13 cellular contexts compared by ENCODE assay signal in the genomic region with DNA sequence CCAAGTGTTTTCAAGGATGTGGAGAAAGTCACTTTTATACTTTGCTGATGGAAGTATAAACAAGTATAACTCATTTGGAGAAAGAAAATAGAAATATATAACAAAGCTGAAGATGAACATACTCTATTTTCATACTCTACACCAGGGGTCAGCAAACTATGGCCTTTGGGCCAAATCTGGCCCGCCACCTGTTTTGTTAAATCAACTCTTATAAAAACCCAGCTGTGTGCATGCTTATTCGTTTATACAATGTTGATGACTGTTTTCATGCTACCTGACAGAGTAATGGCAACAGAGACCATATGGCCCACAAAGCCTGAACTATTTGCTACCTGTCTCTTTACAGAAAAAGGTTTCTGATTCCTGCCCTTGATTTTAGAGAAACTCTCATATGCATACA.
DNase-seq lines count a peak whose midpoint lies in the region; ATAC-seq and TF ChIP-seq lines count a peak whose summit lies in the region.
"Had no signal": no experiment of that assay in that cellular context is flagged by ENCODE, and none has a peak within 500 bp of the region (broad histone marks: within the 10 kb centered on the region; RNA-seq: fewer than 3 reads in every experiment).

No MANE protein-coding gene starts in this region.

- intact Hi-C loops in heart right ventricle (cut with DNase I) = loop anchor here in 6 of 10 donors (1.0 to 10.0 kb wide), 4 partner anchors 163 to 168 kb away; no protein-coding TSS in a partner anchor
- intact Hi-C loops in Right ventricle myocardium superior (cut with DNase I) = loop anchor here (10.0 kb wide), 1 partner anchor 176 kb away; no protein-coding TSS in a partner anchor
- intact Hi-C loops in OCI-LY7 (cut with micrococcal nuclease; ENCODE audit: unreplicated experiment) = no loop called here
- intact Hi-C loops in upper lobe of right lung (cut with DNase I) = no loop called here

- H3K4me1 ChIP-seq in heart right ventricle (no peaks in the 10 kb centered on the region), OCI-LY7 (ENCODE audit: insufficient read depth, low read length, poor library complexity, severe bottlenecking) (no peaks in the 10 kb centered on the region), upper lobe of right lung (peaks cover 7% of the 10 kb centered on the region)

- peak in 1 of 8 donors; percentile 37 for ATAC-seq in heart right ventricle
- ATAC-seq in Right ventricle myocardium superior (ENCODE audit: poor library complexity) = no peak
- peak; percentile 37 for ATAC-seq in upper lobe of right lung

- CTCF ChIA-PET in OCI-LY7 (lab: Charles Lee; ENCODE audit: unreplicated experiment) = no interaction called here

- no peaks in the 10 kb centered on the region for H3K79me2 ChIP-seq in OCI-LY7 (ENCODE audit: insufficient read depth, low read depth, low read length)

- TF ChIP-seq CTCF in heart right ventricle (IDR thresholded peaks at IDR 0.05) = peak in 6 of 9 donors; percentile 30 to 59 (median 48)
- peak; percentile 62 for TF ChIP-seq CTCF in OCI-LY7 (conservative IDR thresholded peaks at IDR 0.05; ENCODE audit: low read length)
- peak; percentile 16 for TF ChIP-seq CTCF in foreskin fibroblast (IDR thresholded peaks at IDR 0.05; ENCODE audit: low read depth, low read length)
- TF ChIP-seq CTCF in upper lobe of right lung (IDR thresholded peaks at IDR 0.05) = peak; percentile 25

- H3K27me3 ChIP-seq in heart right ventricle = no peaks in the 10 kb centered on the region
- no peaks in the 10 kb centered on the region for H3K27me3 ChIP-seq in upper lobe of right lung

- H3K4me3 ChIP-seq in heart right ventricle (no peak overlapping the region), OCI-LY7 (ENCODE audit: low read depth, low read length, poor library complexity, severe bottlenecking) (no peak overlapping the region), foreskin fibroblast (ENCODE audit: low read depth in 1 of 2, low read length in 2 of 2) (no peak overlapping the region), upper lobe of right lung (no peak overlapping the region)
- H3K4me3 ChIP-seq: SK-N-MC had no signal

- no peak overlapping the region for H2AFZ ChIP-seq in OCI-LY7 (ENCODE audit: low read length)

- H3K27ac ChIP-seq in heart right ventricle (no peak overlapping the region), OCI-LY7 (ENCODE audit: low read depth, low read length, poor library complexity, severe bottlenecking) (no peak overlapping the region), upper lobe of right lung (peak overlapping the region; percentile 0)
- H3K27ac ChIP-seq: SK-N-MC had no signal

- WGBS in heart right ventricle, 2 donors = 37 to 51% methylated on average over 2 of the region's 2 CpGs

- no peak for DNase-seq in heart right ventricle
- DNase-seq in Right ventricle myocardium superior = no peak
- peak; percentile 13 for DNase-seq in OCI-LY7 (ENCODE audit: low spot score)
- peak in 1 of 2 donors; percentile 12 for DNase-seq in foreskin fibroblast
- DNase-seq in upper lobe of right lung = no peak
- DNase-seq in GM03348 (ENCODE audit: low spot score) = no peak
- DNase-seq in NCI-H226 = no peak
- no peak for DNase-seq in HuH-7.5 (ENCODE audit: low spot score)
- DNase-seq: activated CD4-positive, alpha-beta memory T cell treated with anti-CD3 and anti-CD28 coated beads for 36 hours; anterior cingulate cortex; CD4-positive, alpha-beta T cell; midbrain had no signal

- H3K9me2 ChIP-seq in OCI-LY7 (ENCODE audit: insufficient read depth, low read length) = no peaks in the 10 kb centered on the region

- H3K9me3 ChIP-seq in heart right ventricle (no peaks in the 10 kb centered on the region), OCI-LY7 (ENCODE audit: low read length) (no peaks in the 10 kb centered on the region), upper lobe of right lung (no peaks in the 10 kb centered on the region)

- H4K20me1 ChIP-seq in OCI-LY7 (ENCODE audit: insufficient read depth, low read length) = no peaks in the 10 kb centered on the region

- H3K4me2 ChIP-seq in OCI-LY7 (ENCODE audit: low read length) = no peak overlapping the region

- BruUV-seq in OCI-LY7 (replicated peaks; lab: Mats Ljungman, UMichigan) = no TSS peak

- H3K36me3 ChIP-seq in heart right ventricle (no peaks in the 10 kb centered on the region), OCI-LY7 (ENCODE audit: insufficient read depth, low read length) (no peaks in the 10 kb centered on the region), upper lobe of right lung (no peaks in the 10 kb centered on the region)

- POLR2A ChIA-PET in OCI-LY7 (lab: Charles Lee) = interaction anchor here (0.6 kb wide), 1 partner anchor 56 kb away, joined by 3 read pairs; no protein-coding TSS in a partner anchor

Comparison
In these comparisons a context has a peak if more than half of its experiments do, and no peak if none do; other contexts are left out.
1. intact Hi-C loops: an anchor here in heart right ventricle (1.0 to 10.0 kb wide) and Right ventricle myocardium superior (10.0 kb wide); none called in OCI-LY7 and upper lobe of right lung.